Comparison of ENCODE assay signal across 30 cellular contexts in genomic region chr5:168995024-168995423, GRCh38.
"Had no signal": no experiment of that assay in that cellular context is flagged by ENCODE, and none has a peak within 500 bp of the region (broad histone marks: within the 10 kb centered on the region; RNA-seq: fewer than 3 reads in every experiment).

No MANE protein-coding gene starts in this region.

- H3K27me3 ChIP-seq: adrenal gland, body of pancreas, sigmoid colon, thyroid gland, upper lobe of left lung, vagina had no signal

- H3K9me3 ChIP-seq: adrenal gland, body of pancreas, heart left ventricle, left lung, lower lobe of right lung, mucosa of descending colon, sigmoid colon, thyroid gland, upper lobe of left lung, vagina had no signal

- DNase-seq: activated CD4-positive, alpha-beta T cell treated with anti-CD3 and anti-CD28 coated beads for 4 hours; activated CD4-positive, alpha-beta T cell treated with anti-CD3 and anti-CD28 coated beads, Interleukin-2, amount 50 U/mL, for 4 hours; activated effector memory CD4-positive, alpha-beta T cell treated with Interleukin-2 at 50 U/mL for 16 hours; activated naive CD4-positive, alpha-beta T cell treated with anti-CD3 and anti-CD28 coated beads for 36 hours; activated naive CD8-positive, alpha-beta T cell treated with anti-CD3 and anti-CD28 coated beads for 36 hours; activated T-cell treated with anti-CD3 and anti-CD28 coated beads for 4 hours; activated T-cell treated with anti-CD3 and anti-CD28 coated beads, Interleukin-2, amount 50 U/mL, for 72 hours; adrenal gland; aorta; body of pancreas; dorsolateral prefrontal cortex; effector memory CD4-positive, alpha-beta T cell; heart left ventricle; left lung; lower lobe of right lung; mesendoderm; mucosa of descending colon; posterior cingulate gyrus; retina; sigmoid colon; small intestine; stimulated activated CD4-positive, alpha-beta T cell treated with anti-CD3 and anti-CD28 coated beads, Interleukin-4, amount 100 ng/mL, for 24 hours; T-helper 9 cell; thyroid gland; upper lobe of left lung had no signal

- ATAC-seq: activated T-cell treated with anti-CD3 and anti-CD28 coated beads, Interleukin-2, amount 50 U/mL, for 72 hours; body of pancreas; heart left ventricle; left lung; lower lobe of right lung; mucosa of descending colon; natural killer cell treated with Interleukin-12 subunit alpha and Interleukin-12 subunit beta and Interleukin-15 and Interleukin-18, amount 100 ng/mL, for 72 hours; stimulated activated effector memory CD8-positive, alpha-beta T cell treated with anti-CD3 and anti-CD28 coated beads, Interleukin-12 subunit alpha, Interleukin-12 subunit beta, amount 100 ng/mL, for 72 hours had no signal

- H3K36me3 ChIP-seq: adrenal gland, heart left ventricle, left lung, lower lobe of right lung, sigmoid colon, thyroid gland, upper lobe of left lung, vagina had no signal

- H3K4me1 ChIP-seq: body of pancreas, left lung, sigmoid colon, upper lobe of left lung, vagina had no signal

- H3K4me3 ChIP-seq: adrenal gland, body of pancreas, coronary artery, dorsolateral prefrontal cortex, heart left ventricle, left lung, lower lobe of right lung, mucosa of descending colon, sigmoid colon, thyroid gland, upper lobe of left lung, vagina had no signal

- H3K27ac ChIP-seq: adrenal gland, body of pancreas, coronary artery, heart left ventricle, left lung, lower lobe of right lung, sigmoid colon, thyroid gland, upper lobe of left lung, vagina, VCaP had no signal
